ENCODE assay signal across 8 cellular contexts in genomic region chr6:169723200-169723909, GRCh38. TPM values are rescaled to one million over a fixed set of nuclear protein-coding genes. Genes with fewer than 3 reads are reported as not detected.
DNase-seq lines count a peak whose midpoint lies in the region; ATAC-seq and TF ChIP-seq lines count a peak whose summit lies in the region.

No MANE protein-coding gene starts in this region.

- H3K36me3 Mint-ChIP-seq in activated CD8-positive, alpha-beta T cell treated with anti-CD3 and anti-CD28 coated beads for 36 hours (ENCODE audit: low read depth): peaks cover 29% of the 10 kb centered on the region

- no peak for TF ChIP-seq CTCF in activated CD8-positive, alpha-beta T cell treated with anti-CD3 and anti-CD28 coated beads for 36 hours (IDR thresholded peaks at IDR 0.05)

- H3K9me3 Mint-ChIP-seq in activated CD8-positive, alpha-beta T cell treated with anti-CD3 and anti-CD28 coated beads for 36 hours: no peaks in the 10 kb centered on the region

- ATAC-seq in HG02571 (IDR thresholded peaks at IDR 0.05; ENCODE audit: unreplicated experiment): peak; percentile 35
- ATAC-seq in activated CD8-positive, alpha-beta T cell treated with anti-CD3 and anti-CD28 coated beads for 36 hours: peak; percentile 47

- peak overlapping the region; percentile 94 for H3K4me3 Mint-ChIP-seq in activated CD8-positive, alpha-beta T cell treated with anti-CD3 and anti-CD28 coated beads for 36 hours

- CTCF ChIA-PET in activated CD8-positive, alpha-beta T cell treated with anti-CD3 and anti-CD28 coated beads for 36 hours (lab: Charles Lee): interaction anchor here (1.9 to 6.3 kb wide), 3 partner anchors 14 to 26 kb away, joined by 6 to 34 read pairs (median 14); partner anchors contain the start of genes C6orf120 and WDR27

- peaks cover 51% of the 10 kb centered on the region for H3K4me1 Mint-ChIP-seq in activated CD8-positive, alpha-beta T cell treated with anti-CD3 and anti-CD28 coated beads for 36 hours (ENCODE audit: low read depth)

- peak overlapping the region; percentile 97 for H3K27ac Mint-ChIP-seq in activated CD8-positive, alpha-beta T cell treated with anti-CD3 and anti-CD28 coated beads for 36 hours

- DNase-seq in DMS53 (lab: John Stamatoyannopoulos, UW) (peak; percentile 63), DMS53 treated with DMSO at 0.1 percent for 48 hours (lab: John Stamatoyannopoulos, UW; ENCODE audit: unreplicated experiment) (no peak), NCI-H1092 treated with DMSO at 0.1 percent for 48 hours (lab: John Stamatoyannopoulos, UW) (peak; percentile 56), lung microvascular endothelial cell (ENCODE audit: low read depth in 2 of 2) (peak; percentile 57 to 78)
- DNase-seq in activated CD8-positive, alpha-beta T cell treated with anti-CD3 and anti-CD28 coated beads for 36 hours: peak; percentile 73
- peak; percentile 56 for DNase-seq in effector CD8-positive, alpha-beta T cell (lab: John Stamatoyannopoulos, UW)
- peak; percentile 47 to 53 (median 47) for DNase-seq in stimulated activated CD4-positive, alpha-beta T cell treated with anti-CD3 and anti-CD28 coated beads, TNF-alpha, amount 100 ng/mL, for 4 hours (ENCODE audit: low read depth in 3 of 3)

- H3K27me3 Mint-ChIP-seq in activated CD8-positive, alpha-beta T cell treated with anti-CD3 and anti-CD28 coated beads for 36 hours: no peaks in the 10 kb centered on the region

- POLR2A ChIA-PET in activated CD8-positive, alpha-beta T cell treated with anti-CD3 and anti-CD28 coated beads for 36 hours (lab: Charles Lee): interaction anchor here (0.6 to 7.8 kb wide), 10 partner anchors 8 to 829 kb away, joined by 3 to 95 read pairs (median 8); partner anchors contain the start of genes C6orf120, DYNLT2, ERMARD and WDR27

- intact Hi-C loops in activated CD8-positive, alpha-beta T cell treated with anti-CD3 and anti-CD28 coated beads for 36 hours (cut with micrococcal nuclease): loop anchor here (2.0 kb wide), 1 partner anchor 21 kb away; the partner anchor contains the start of genes C6orf120 and WDR27

RNA-seq across cellular contexts. Expression of gene PHF10, which starts 0.9 kb away (rescaled TPM):
- total RNA-seq in activated CD8-positive, alpha-beta T cell treated with anti-CD3 and anti-CD28 coated beads for 36 hours: 10 to 100 TPM; 79.1 to 79.7 TPM
- total RNA-seq in lung microvascular endothelial cell: 18.1 and 23.8 TPM in 2 replicates

RNA-seq across cellular contexts. Expression of gene C6orf120, which starts 21.4 kb away (rescaled TPM):
- total RNA-seq in activated CD8-positive, alpha-beta T cell treated with anti-CD3 and anti-CD28 coated beads for 36 hours: 10 to 100 TPM; 14.2 to 16.3 TPM
- total RNA-seq in lung microvascular endothelial cell: 18.1 and 22.6 TPM in 2 replicates

RNA-seq across cellular contexts. Expression of gene WDR27, which starts 21.5 kb away (rescaled TPM):
- 10 to 100 TPM; 48.8 to 49.6 TPM for total RNA-seq in activated CD8-positive, alpha-beta T cell treated with anti-CD3 and anti-CD28 coated beads for 36 hours
- 10.9 and 18.7 TPM in 2 replicates for total RNA-seq in lung microvascular endothelial cell

RNA-seq across cellular contexts. Expression of gene DYNLT2, which starts 28.0 kb away (rescaled TPM):
- total RNA-seq in activated CD8-positive, alpha-beta T cell treated with anti-CD3 and anti-CD28 coated beads for 36 hours: 1 to 10 TPM; 2.2 to 2.4 TPM
- 0.22 and 0.60 TPM in 2 replicates for total RNA-seq in lung microvascular endothelial cell

RNA-seq across cellular contexts. Expression of gene ERMARD, which starts 28.1 kb away (rescaled TPM):
- total RNA-seq in activated CD8-positive, alpha-beta T cell treated with anti-CD3 and anti-CD28 coated beads for 36 hours: 10 to 100 TPM; 24.9 to 26.6 TPM
- total RNA-seq in lung microvascular endothelial cell: 9.4 and 11.3 TPM in 2 replicates
